ENCODE assay signal across 27 cellular contexts in genomic region chr20:25008388-25009217, GRCh38. TPM values are rescaled to one million over a fixed set of nuclear protein-coding genes. Genes with fewer than 3 reads are reported as not detected.
DNase-seq lines count a peak whose midpoint lies in the region; ATAC-seq and FAIRE-seq lines count a peak whose summit lies in the region.
"Had no signal": no experiment of that assay in that cellular context is flagged by ENCODE, and none has a peak within 500 bp of the region (broad histone marks: within the 10 kb centered on the region; RNA-seq: fewer than 3 reads in every experiment).

No MANE protein-coding gene starts in this region.

- H3K27ac ChIP-seq in layer of hippocampus (ENCODE audit: low read depth, low read length) (peak overlapping the region; percentile 39), temporal lobe (ENCODE audit: low read depth, low read length) (peak overlapping the region; percentile 39)
- H3K27ac ChIP-seq: adrenal gland, brain microvascular endothelial cell, colonic mucosa had no signal

- peaks cover 92% of the 10 kb centered on the region for H3K36me3 Mint-ChIP-seq in activated T-cell treated with anti-CD3 and anti-CD28 coated beads, Interleukin-2, amount 50 U/mL, for 24 hours (ENCODE audit: low read depth)
- peaks cover 4 to 7% of the 10 kb centered on the region in 2 donors for H3K36me3 Mint-ChIP-seq in activated T-cell treated with anti-CD3 and anti-CD28 coated beads, Interleukin-2, amount 50 U/mL, for 72 hours (ENCODE audit: insufficient read depth in 2 of 2)

- no peak overlapping the region for H3K4me3 Mint-ChIP-seq in activated T-cell treated with anti-CD3 and anti-CD28 coated beads, Interleukin-2, amount 50 U/mL, for 24 hours
- H3K4me3 Mint-ChIP-seq in activated T-cell treated with anti-CD3 and anti-CD28 coated beads, Interleukin-2, amount 50 U/mL, for 72 hours = no peak overlapping the region
- H3K4me3 Mint-ChIP-seq: activated CD4-positive, alpha-beta T cell treated with anti-CD3 and anti-CD28 coated beads for 36 hours; CD4-positive, alpha-beta memory T cell; endodermal cell; T-helper 17 cell had no signal

- no peak for ATAC-seq in activated T-cell treated with anti-CD3 and anti-CD28 coated beads, Interleukin-2, amount 50 U/mL, for 72 hours (replicated peaks in 1 of 2)
- no peak for ATAC-seq in GM21515 (IDR thresholded peaks at IDR 0.05; ENCODE audit: unreplicated experiment)
- ATAC-seq: activated CD4-positive, alpha-beta T cell treated with anti-CD3 and anti-CD28 coated beads for 36 hours; T-helper 17 cell had no signal

- H3K27ac Mint-ChIP-seq in activated T-cell treated with anti-CD3 and anti-CD28 coated beads, Interleukin-2, amount 50 U/mL, for 24 hours = no peak overlapping the region
- no peak overlapping the region for H3K27ac Mint-ChIP-seq in activated T-cell treated with anti-CD3 and anti-CD28 coated beads, Interleukin-2, amount 50 U/mL, for 72 hours
- H3K27ac Mint-ChIP-seq: activated CD4-positive, alpha-beta T cell treated with anti-CD3 and anti-CD28 coated beads for 36 hours; endodermal cell; T-helper 17 cell had no signal

- no peak for FAIRE-seq in urothelium cell line (lab: Jason Lieb, UNC)
- FAIRE-seq: A204.1, GM12892, kidney had no signal

- DNase-seq in activated T-cell treated with anti-CD3 and anti-CD28 coated beads, Interleukin-2, amount 50 U/mL, for 24 hours = peak; percentile 25
- no peak for DNase-seq in activated T-cell treated with anti-CD3 and anti-CD28 coated beads, Interleukin-2, amount 50 U/mL, for 72 hours
- DNase-seq in activated CD8-positive, alpha-beta memory T cell treated with anti-CD3 and anti-CD28 coated beads, Interleukin-2, amount 50 U/mL, for 48 hours = peak; percentile 39
- no peak for DNase-seq in medulla oblongata (ENCODE audit: extremely low spot score)
- DNase-seq in urothelium cell line (ENCODE audit: low spot score) = no peak
- DNase-seq: activated CD4-positive, alpha-beta T cell treated with anti-CD3 and anti-CD28 coated beads for 36 hours; AML-193; brain microvascular endothelial cell; CD4-positive, alpha-beta memory T cell; EL; mammary epithelial cell; NCI-H1105 treated with DMSO at 0.1 percent for 48 hours; NCI-H2227 treated with DMSO at 0.1 percent for 48 hours; retina; RPMI8226; SK-N-SH; stimulated activated naive CD4-positive, alpha-beta T cell treated with Interleukin-2 at 50 U/mL for 16 hours; T-helper 17 cell had no signal

- no peaks in the 10 kb centered on the region for H3K27me3 Mint-ChIP-seq in activated T-cell treated with anti-CD3 and anti-CD28 coated beads, Interleukin-2, amount 50 U/mL, for 24 hours
- H3K27me3 Mint-ChIP-seq in activated T-cell treated with anti-CD3 and anti-CD28 coated beads, Interleukin-2, amount 50 U/mL, for 72 hours (ENCODE audit: low read depth) = no peaks in the 10 kb centered on the region
- H3K27me3 Mint-ChIP-seq: activated CD4-positive, alpha-beta T cell treated with anti-CD3 and anti-CD28 coated beads for 36 hours; CD4-positive, alpha-beta memory T cell; T-helper 17 cell had no signal

- H3K9me3 Mint-ChIP-seq in activated T-cell treated with anti-CD3 and anti-CD28 coated beads, Interleukin-2, amount 50 U/mL, for 24 hours = no peaks in the 10 kb centered on the region
- no peaks in the 10 kb centered on the region for H3K9me3 Mint-ChIP-seq in activated T-cell treated with anti-CD3 and anti-CD28 coated beads, Interleukin-2, amount 50 U/mL, for 72 hours
- H3K9me3 Mint-ChIP-seq: CD4-positive, alpha-beta memory T cell; endodermal cell had no signal

- no peaks in the 10 kb centered on the region for H3K4me1 Mint-ChIP-seq in activated T-cell treated with anti-CD3 and anti-CD28 coated beads, Interleukin-2, amount 50 U/mL, for 24 hours (ENCODE audit: low read depth)
- no peaks in the 10 kb centered on the region for H3K4me1 Mint-ChIP-seq in activated T-cell treated with anti-CD3 and anti-CD28 coated beads, Interleukin-2, amount 50 U/mL, for 72 hours (ENCODE audit: low read depth)
- H3K4me1 Mint-ChIP-seq: activated CD4-positive, alpha-beta T cell treated with anti-CD3 and anti-CD28 coated beads for 36 hours; CD4-positive, alpha-beta memory T cell; endodermal cell had no signal

- no peaks in the 10 kb centered on the region for H3K27me3 ChIP-seq in layer of hippocampus (ENCODE audit: control insufficient read depth, insufficient read depth, low read length)
- H3K27me3 ChIP-seq: adrenal gland, brain microvascular endothelial cell, colonic mucosa had no signal

RNA-seq across cellular contexts. Expression of gene APMAP, which starts 16.1 kb away (rescaled TPM):
- 10 to 100 TPM; 65.2 to 70.2 TPM for total RNA-seq in activated T-cell treated with anti-CD3 and anti-CD28 coated beads, Interleukin-2, amount 50 U/mL, for 72 hours
- total RNA-seq in temporal lobe = 55.3 TPM

RNA-seq across cellular contexts. Expression of gene ACSS1, which starts 49.3 kb away (rescaled TPM):
- total RNA-seq in activated T-cell treated with anti-CD3 and anti-CD28 coated beads, Interleukin-2, amount 50 U/mL, for 72 hours = 10 to 100 TPM; 18.2 to 23.8 TPM
- 3.9 TPM for total RNA-seq in temporal lobe

RNA-seq across cellular contexts. Expression of gene CST7, which starts 59.5 kb away (rescaled TPM):
- 100 to 1,000 TPM; 136 to 174 TPM for total RNA-seq in activated T-cell treated with anti-CD3 and anti-CD28 coated beads, Interleukin-2, amount 50 U/mL, for 72 hours
- 0.25 TPM for total RNA-seq in temporal lobe
- total RNA-seq: endodermal cell, mammary epithelial cell had no signal

Comparison
In these comparisons a context has a peak if more than half of its experiments do, and no peak if none do; other contexts are left out.
1. DNase-seq: peak in activated T-cell treated with anti-CD3 and anti-CD28 coated beads, Interleukin-2, amount 50 U/mL, for 24 hours (single experiment) and activated CD8-positive, alpha-beta memory T cell treated with anti-CD3 and anti-CD28 coated beads, Interleukin-2, amount 50 U/mL, for 48 hours (single experiment); none in activated T-cell treated with anti-CD3 and anti-CD28 coated beads, Interleukin-2, amount 50 U/mL, for 72 hours (0 of 2), medulla oblongata (single experiment) and urothelium cell line (single experiment).
2. RNA of gene CST7, which starts 59.5 kb away (total RNA-seq): 136 to 174 TPM in activated T-cell treated with anti-CD3 and anti-CD28 coated beads, Interleukin-2, amount 50 U/mL, for 72 hours; 0.25 TPM in temporal lobe (single experiment); every median in the first group is over 100 times any median in the second.